22 cellular contexts compared by ENCODE assay signal in genomic region chr10:124171561-124171960, GRCh38.
DNase-seq lines count a peak whose midpoint lies in the region; FAIRE-seq and TF ChIP-seq lines count a peak whose summit lies in the region.
"Had no signal": no experiment of that assay in that cellular context is flagged by ENCODE, and none has a peak within 500 bp of the region (broad histone marks: within the 10 kb centered on the region; RNA-seq: fewer than 3 reads in every experiment).

No MANE protein-coding gene starts in this region.

- no peak overlapping the region for H3K23ac ChIP-seq in mesenchymal stem cell (ENCODE audit: low read length in 2 of 2)

- no peak overlapping the region for H3K27ac ChIP-seq in mesenchymal stem cell (ENCODE audit: low read length, poor library complexity, severe bottlenecking)
- no peak overlapping the region for H3K27ac ChIP-seq in caudate nucleus (ENCODE audit: low read depth, low read length)
- H3K27ac ChIP-seq: 22Rv1, A549, C4-2B, HL-60 had no signal

- H3K18ac ChIP-seq in mesenchymal stem cell (ENCODE audit: low read depth in 1 of 2, low read length in 2 of 2): no peak overlapping the region

- H3K4me3 ChIP-seq in mesenchymal stem cell (ENCODE audit: insufficient read depth in 1 of 2, low read depth in 1 of 2, low read length in 2 of 2): no peak overlapping the region
- H3K4me3 ChIP-seq: A549, GM12878, GM23338 had no signal

- no peak for FAIRE-seq in GM19239 (lab: Jason Lieb, UNC)
- FAIRE-seq: A549, GM12878, H54 had no signal

- H2AK5ac ChIP-seq in mesenchymal stem cell (ENCODE audit: low read length, severe bottlenecking): peak overlapping the region; percentile 2

- H3K9me3 ChIP-seq in mesenchymal stem cell (ENCODE audit: control insufficient read depth, low read length): peaks cover 5% of the 10 kb centered on the region
- H3K9me3 ChIP-seq: A549 had no signal

- peaks cover 5 to 15% (median 9%) of the 10 kb centered on the region in 7 donors for H3K9me3 Mint-ChIP-seq in CD14-positive monocyte
- H3K9me3 Mint-ChIP-seq: GM23338 had no signal

- H3K79me1 ChIP-seq in mesenchymal stem cell (replicated peaks; ENCODE audit: low read length, poor library complexity, severe bottlenecking): no peaks in the 10 kb centered on the region

- no peak overlapping the region for H4K8ac ChIP-seq in mesenchymal stem cell (ENCODE audit: low read length)

- H3K4me3 Mint-ChIP-seq in CD14-positive monocyte: no peak overlapping the region
- H3K4me3 Mint-ChIP-seq: CD4-positive, alpha-beta memory T cell; GM23338 had no signal

- H3K36me3 ChIP-seq in mesenchymal stem cell (ENCODE audit: control insufficient read depth in 1 of 2, insufficient read depth in 2 of 2, low read depth in 1 of 2, low read length in 2 of 2): no peaks in the 10 kb centered on the region

- peaks cover 24% of the 10 kb centered on the region for H3K4me1 ChIP-seq in mesenchymal stem cell (ENCODE audit: control insufficient read depth, insufficient read depth, low read depth, low read length)
- H3K4me1 ChIP-seq: A549 had no signal

- H2BK15ac ChIP-seq in mesenchymal stem cell (ENCODE audit: low read depth, poor library complexity, severe bottlenecking): no peak overlapping the region

- no peak overlapping the region for H2BK5ac ChIP-seq in mesenchymal stem cell (ENCODE audit: low read depth, low read length, poor library complexity, severe bottlenecking)

- no peak overlapping the region for H2BK12ac ChIP-seq in mesenchymal stem cell (ENCODE audit: low read length in 2 of 2)

- peak overlapping the region in 1 of 7 donors; percentile 42 for H3K27ac Mint-ChIP-seq in CD14-positive monocyte
- H3K27ac Mint-ChIP-seq: CD4-positive, alpha-beta memory T cell; GM23338 had no signal

- no peak overlapping the region for H2BK120ac ChIP-seq in mesenchymal stem cell (ENCODE audit: low read depth, low read length)

- H3K27me3 Mint-ChIP-seq in CD14-positive monocyte (ENCODE audit: low read depth in 3 of 3): peaks cover 17 to 26% (median 23%) of the 10 kb centered on the region in 3 donors

- H3K14ac ChIP-seq in mesenchymal stem cell (ENCODE audit: low read length in 2 of 2): no peak overlapping the region

- no peak overlapping the region for H2AFZ ChIP-seq in mesenchymal stem cell (ENCODE audit: low read depth, low read length)
- H2AFZ ChIP-seq: GM23338 had no signal

- DNase-seq in activated CD8-positive, alpha-beta memory T cell treated with anti-CD3 and anti-CD28 coated beads, Interleukin-2, amount 50 U/mL, for 48 hours: peak; percentile 39
- no peak for DNase-seq in activated CD8-positive, alpha-beta memory T cell treated with anti-CD3 and anti-CD28 coated beads for 24 hours
- peak; percentile 5 for DNase-seq in CD14-positive monocyte (ENCODE audit: low spot score)
- DNase-seq in mesenchymal stem cell: no peak
- peak; percentile 17 for DNase-seq in stimulated activated CD8-positive, alpha-beta memory T cell treated with anti-CD3 and anti-CD28 coated beads, Interleukin-4, amount 100 ng/mL, for 48 hours
- DNase-seq in caudate nucleus (lab: John Stamatoyannopoulos, UW): no peak
- no peak for DNase-seq in GM19239 (ENCODE audit: insufficient read length, low spot score)
- DNase-seq: AML-193; CD4-positive, alpha-beta memory T cell; COR-L47; DMS 273 treated with DMSO at 0.1 percent for 48 hours; DMS53; EL; HCEC 1CT; IMR-90 had no signal

- no peak overlapping the region for H3K4me2 ChIP-seq in mesenchymal stem cell (ENCODE audit: low read length, poor library complexity, severe bottlenecking)
- H3K4me2 ChIP-seq: A549, GM23338 had no signal

- intact Hi-C loops in CD14-positive monocyte (cut with micrococcal nuclease): no loop called here

- peaks cover 0 to 36% of the 10 kb centered on the region in 2 experiments for H3K27me3 ChIP-seq in mesenchymal stem cell (ENCODE audit: control insufficient read depth in 1 of 2, insufficient read depth in 1 of 2, low read length in 2 of 2)

- 85% methylated on average over 2 of the region's 2 CpGs for WGBS in mesenchymal stem cell

- peaks cover 0 to 3% of the 10 kb centered on the region in 2 donors for H3K36me3 Mint-ChIP-seq in CD14-positive monocyte
- H3K36me3 Mint-ChIP-seq: CD4-positive, alpha-beta memory T cell had no signal

- no peak for TF ChIP-seq CTCF in CD14-positive monocyte (IDR thresholded peaks at IDR 0.05)

- H3K4me1 Mint-ChIP-seq in CD14-positive monocyte: peaks cover 11% of the 10 kb centered on the region

- no peak overlapping the region for H4K91ac ChIP-seq in mesenchymal stem cell (ENCODE audit: low read length)

- no peak overlapping the region for H3K4ac ChIP-seq in mesenchymal stem cell (ENCODE audit: low read depth in 1 of 2, low read length in 2 of 2)

- H3K9ac ChIP-seq in mesenchymal stem cell (ENCODE audit: low read length): no peak overlapping the region

Comparison
In these comparisons a context has a peak if more than half of its experiments do, and no peak if none do; other contexts are left out.
1. DNase-seq: peak in activated CD8-positive, alpha-beta memory T cell treated with anti-CD3 and anti-CD28 coated beads, Interleukin-2, amount 50 U/mL, for 48 hours (single experiment), CD14-positive monocyte (single experiment) and stimulated activated CD8-positive, alpha-beta memory T cell treated with anti-CD3 and anti-CD28 coated beads, Interleukin-4, amount 100 ng/mL, for 48 hours (single experiment); none in activated CD8-positive, alpha-beta memory T cell treated with anti-CD3 and anti-CD28 coated beads for 24 hours (single experiment), mesenchymal stem cell (single experiment), caudate nucleus (0 of 61) and GM19239 (single experiment).